8 cellular contexts compared by ENCODE assay signal in genomic region chr19:10643968-10644290, GRCh38. TPM values are rescaled to one million over a fixed set of nuclear protein-coding genes. Genes with fewer than 3 reads are reported as not detected.
A peak's percentile ranks its signal among the peaks of the same experiment; 100 is the strongest.
DNase-seq lines count a peak whose midpoint lies in the region; ATAC-seq lines count a peak whose summit lies in the region.
"Had no signal": no experiment of that assay in that cellular context is flagged by ENCODE, and none has a peak within 500 bp of the region (broad histone marks: within the 10 kb centered on the region; RNA-seq: fewer than 3 reads in every experiment).

No MANE protein-coding gene starts in this region.

- ATAC-seq in HG02840 (IDR thresholded peaks at IDR 0.05; ENCODE audit: low FRiP score, unreplicated experiment): no peak

- H3K9me3 ChIP-seq in SJCRH30 (replicated peaks): no peaks in the 10 kb centered on the region

- no peak overlapping the region for H3K4me3 ChIP-seq in SJCRH30

- H3K27ac ChIP-seq in SJCRH30: peak overlapping the region; percentile 72

- peaks cover 24% of the 10 kb centered on the region for H3K4me1 ChIP-seq in SJCRH30

- peaks cover 26% of the 10 kb centered on the region for H3K36me3 ChIP-seq in SJCRH30

- H3K27me3 ChIP-seq in SJCRH30: no peaks in the 10 kb centered on the region

- DNase-seq in AG08395 (ENCODE audit: low spot score): peak; percentile 34
- DNase-seq in SJCRH30: peak; percentile 37 to 63
- peak; percentile 83 for DNase-seq in left kidney (ENCODE audit: low read depth, low spot score)
- no peak for DNase-seq in NCI-H2107 treated with DMSO at 0.1 percent for 48 hours (lab: John Stamatoyannopoulos, UW; ENCODE audit: unreplicated experiment)
- no peak for DNase-seq in germinal center (ENCODE audit: low spot score)
- DNase-seq: NCI-H146 had no signal

RNA-seq across cellular contexts. Expression of gene ILF3, which starts 10.2 kb away (rescaled TPM):
- 277 and 302 TPM in 2 replicates for total RNA-seq in SJCRH30 (2014; rRNA removed; shearing (Covaris generic))

RNA-seq across cellular contexts. Expression of gene SLC44A2, which starts 18.6 kb away (rescaled TPM):
- 70.3 and 73.5 TPM in 2 replicates for total RNA-seq in SJCRH30 (2014; rRNA removed; shearing (Covaris generic))

RNA-seq across cellular contexts. Expression of gene AP1M2, which starts 56.8 kb away (rescaled TPM):
- 0.35 and 0.40 TPM in 2 replicates for total RNA-seq in SJCRH30 (2014; rRNA removed; shearing (Covaris generic))
- total RNA-seq: activated CD8-positive, alpha-beta memory T cell treated with anti-CD3 and anti-CD28 coated beads for 36 hours had no signal

RNA-seq across cellular contexts. Expression of gene QTRT1, which starts 57.3 kb away (rescaled TPM):
- total RNA-seq in SJCRH30 (2014; rRNA removed; shearing (Covaris generic)): 13.2 and 14.6 TPM in 2 replicates

Comparison
In these comparisons a context has a peak if more than half of its experiments do, and no peak if none do; other contexts are left out.
1. DNase-seq: peak in AG08395 (single experiment), SJCRH30 (2 of 2) and left kidney (single experiment); none in NCI-H2107 treated with DMSO at 0.1 percent for 48 hours (single experiment) and germinal center (single experiment).